ENCODE assay signal across 14 cellular contexts in genomic region chr13:57946361-57946760, GRCh38.
A peak's percentile ranks its signal among the peaks of the same experiment; 100 is the strongest.
DNase-seq lines count a peak whose midpoint lies in the region; ATAC-seq and TF ChIP-seq lines count a peak whose summit lies in the region.
"Had no signal": no experiment of that assay in that cellular context is flagged by ENCODE, and none has a peak within 500 bp of the region (broad histone marks: within the 10 kb centered on the region; RNA-seq: fewer than 3 reads in every experiment).

No MANE protein-coding gene starts in this region.

- TF ChIP-seq CTCF in type B pancreatic cell (conservative IDR thresholded peaks at IDR 0.05): no peak

- no peak overlapping the region for H3K27ac Mint-ChIP-seq in naive thymus-derived CD8-positive, alpha-beta T cell
- no peak overlapping the region for H3K27ac Mint-ChIP-seq in type B pancreatic cell
- H3K27ac Mint-ChIP-seq: activated T-cell treated with anti-CD3 and anti-CD28 coated beads, Interleukin-2, amount 50 U/mL, for 72 hours had no signal

- ATAC-seq in GM18499 (IDR thresholded peaks at IDR 0.05; ENCODE audit: insufficient read depth, unreplicated experiment) (peak; percentile 99), GM21367 (IDR thresholded peaks at IDR 0.05; ENCODE audit: unreplicated experiment) (peak; percentile 86), HG03039 (IDR thresholded peaks at IDR 0.05; ENCODE audit: unreplicated experiment) (peak; percentile 94)
- ATAC-seq in naive thymus-derived CD8-positive, alpha-beta T cell: no peak
- ATAC-seq: activated T-cell treated with anti-CD3 and anti-CD28 coated beads, Interleukin-2, amount 50 U/mL, for 72 hours; HepG2 had no signal

- peaks cover 0 to 8% (median 0%) of the 10 kb centered on the region in 3 donors for H3K36me3 Mint-ChIP-seq in naive thymus-derived CD8-positive, alpha-beta T cell
- no peaks in the 10 kb centered on the region for H3K36me3 Mint-ChIP-seq in type B pancreatic cell

- no peaks in the 10 kb centered on the region for H3K4me1 Mint-ChIP-seq in naive thymus-derived CD8-positive, alpha-beta T cell
- no peaks in the 10 kb centered on the region for H3K4me1 Mint-ChIP-seq in type B pancreatic cell (ENCODE audit: unreplicated experiment)
- H3K4me1 Mint-ChIP-seq: central memory CD8-positive, alpha-beta T cell had no signal

- no peak overlapping the region for H3K4me3 Mint-ChIP-seq in naive thymus-derived CD8-positive, alpha-beta T cell
- no peak overlapping the region for H3K4me3 Mint-ChIP-seq in type B pancreatic cell
- H3K4me3 Mint-ChIP-seq: activated T-cell treated with anti-CD3 and anti-CD28 coated beads, Interleukin-2, amount 50 U/mL, for 72 hours; central memory CD8-positive, alpha-beta T cell had no signal

- DNase-seq in NCI-H82 (lab: John Stamatoyannopoulos, UW) (peak; percentile 85), mucosa of gallbladder (ENCODE audit: low spot score) (no peak), NCI-H1417 treated with DMSO at 0.1 percent for 48 hours (lab: John Stamatoyannopoulos, UW) (no peak), type B pancreatic cell (ENCODE audit: extremely low spot score, unreplicated experiment) (no peak)
- no peak for DNase-seq in naive thymus-derived CD8-positive, alpha-beta T cell
- DNase-seq: activated T-cell treated with anti-CD3 and anti-CD28 coated beads, Interleukin-2, amount 50 U/mL, for 72 hours; C1 segment of cervical spinal cord; NCI-H510A treated with DMSO at 0.1 percent for 48 hours; sigmoid colon had no signal

- peaks cover 7 to 42% (median 12%) of the 10 kb centered on the region in 9 donors for H3K9me3 Mint-ChIP-seq in naive thymus-derived CD8-positive, alpha-beta T cell
- H3K9me3 Mint-ChIP-seq in type B pancreatic cell: peaks cover 9% of the 10 kb centered on the region

- no peaks in the 10 kb centered on the region for H3K27me3 Mint-ChIP-seq in naive thymus-derived CD8-positive, alpha-beta T cell
- H3K27me3 Mint-ChIP-seq in type B pancreatic cell: no peaks in the 10 kb centered on the region
- H3K27me3 Mint-ChIP-seq: central memory CD8-positive, alpha-beta T cell had no signal

- POLR2A ChIA-PET in naive thymus-derived CD8-positive, alpha-beta T cell (lab: Charles Lee): no interaction called here

Comparison
In these comparisons a context has a peak if more than half of its experiments do, and no peak if none do; other contexts are left out.
1. ATAC-seq: peak in GM18499 (single experiment), GM21367 (single experiment) and HG03039 (single experiment); none in naive thymus-derived CD8-positive, alpha-beta T cell (0 of 2).